Comparison of ENCODE assay signal across 32 cellular contexts in genomic region chr11:1691027-1691877, GRCh38. TPM values are rescaled to one million over a fixed set of nuclear protein-coding genes. Genes with fewer than 3 reads are reported as not detected.
DNase-seq lines count a peak whose midpoint lies in the region; ATAC-seq, FAIRE-seq and TF ChIP-seq lines count a peak whose summit lies in the region.
"Had no signal": no experiment of that assay in that cellular context is flagged by ENCODE, and none has a peak within 500 bp of the region (broad histone marks: within the 10 kb centered on the region; RNA-seq: fewer than 3 reads in every experiment).

No MANE protein-coding gene starts in this region.

- H3K9me3 ChIP-seq in right lobe of liver: no peaks in the 10 kb centered on the region
- no peaks in the 10 kb centered on the region for H3K9me3 ChIP-seq in small intestine (ENCODE audit: control insufficient read depth, low read depth)
- H3K9me3 ChIP-seq: ovary, right atrium auricular region had no signal

- H3K27ac ChIP-seq in right lobe of liver (peak overlapping the region; percentile 78 to 90 (median 90)), small intestine (ENCODE audit: low read depth in 1 of 2, low read length in 1 of 2) (no peak overlapping the region)
- H3K27ac ChIP-seq: ovary, right atrium auricular region, RWPE1 had no signal

- H3K36me3 ChIP-seq in H7 (replicated peaks; ENCODE audit: control insufficient read depth, insufficient read depth, low read length) (no peaks in the 10 kb centered on the region), right lobe of liver (no peaks in the 10 kb centered on the region), small intestine (ENCODE audit: control insufficient read depth in 2 of 2, insufficient read depth in 2 of 2, low read length in 2 of 2) (no peaks in the 10 kb centered on the region)
- H3K36me3 ChIP-seq: ovary, right atrium auricular region had no signal

- H3K27me3 ChIP-seq in H7 (ENCODE audit: control insufficient read depth, insufficient read depth, low read length) (peaks cover 3% of the 10 kb centered on the region), right lobe of liver (no peaks in the 10 kb centered on the region), small intestine (ENCODE audit: control insufficient read depth in 2 of 2, insufficient read depth in 2 of 2, low read length in 2 of 2) (no peaks in the 10 kb centered on the region)
- H3K27me3 ChIP-seq: ovary, right atrium auricular region had no signal

- H3K4me3 ChIP-seq in H7 (ENCODE audit: insufficient read depth, low read depth, low read length): no peak overlapping the region
- peak overlapping the region in 2 of 3 donors; percentile 25 to 41 for H3K4me3 ChIP-seq in right lobe of liver
- H3K4me3 ChIP-seq in small intestine (ENCODE audit: low read depth in 1 of 2, low read length in 2 of 2): no peak overlapping the region
- H3K4me3 ChIP-seq: ovary, right atrium auricular region had no signal

- WGBS in right lobe of liver (ENCODE audit: insufficient coverage, low coverage, low lambda C conversion rate, missing lambda C conversion rate): 16% methylated on average over 11 of the region's 16 CpGs
- 7 to 53% (median 46%) methylated on average over 15 to 16 of the region's 16 CpGs for WGBS in small intestine, 3 donors

- peak; percentile 73 for TF ChIP-seq POLR2A in right lobe of liver (IDR thresholded peaks at IDR 0.05)

- H3K4me1 ChIP-seq in right lobe of liver: peaks cover 0 to 42% (median 18%) of the 10 kb centered on the region in 4 donors
- peaks cover 0 to 4% of the 10 kb centered on the region in 2 donors for H3K4me1 ChIP-seq in small intestine (ENCODE audit: control insufficient read depth in 2 of 2, insufficient read depth in 1 of 2, low read depth in 1 of 2, low read length in 1 of 2)

- peak in 1 of 4 donors; percentile 4 for TF ChIP-seq CTCF in right lobe of liver (IDR thresholded peaks at IDR 0.05)
- no peak for TF ChIP-seq CTCF in GM10266 (IDR thresholded peaks at IDR 0.05; ENCODE audit: control insufficient read depth, insufficient read depth, low read depth, missing control alignments)

- no peak for FAIRE-seq in small intestine (lab: Jason Lieb, UNC)
- FAIRE-seq: bronchial epithelial cell, endometrium, GM18507, keratinocyte had no signal

- intact Hi-C loops in right lobe of liver (cut with DNase I) (loop anchor here in 1 of 2 donors (5.0 kb wide), 1 partner anchor 39 kb away; no protein-coding TSS in a partner anchor), posterior cingulate gyrus (cut with DNase I) (loop anchor here (10.0 kb wide), 1 partner anchor 54 kb away; no protein-coding TSS in a partner anchor)

- peak; percentile 48 to 70 (median 57) for ATAC-seq in right lobe of liver
- no peak for ATAC-seq in activated CD4-positive, CD25-positive, alpha-beta regulatory T cell treated with anti-CD3 and anti-CD28 coated beads, Interleukin-2, amount 50 U/mL, for 24 hours
- ATAC-seq: stimulated activated naive CD8-positive, alpha-beta T cell treated with anti-CD3 and anti-CD28 coated beads, Interleukin-15, Interleukin-2, amounts not matched to agents 100 U/mL and 50 U/mL, for 24 hours had no signal

- DNase-seq in H7: peak; percentile 65
- DNase-seq in RPMI8226: peak; percentile 28
- peak; percentile 72 to 90 (median 87) for DNase-seq in right lobe of liver
- peak; percentile 48 for DNase-seq in small intestine
- DNase-seq in GM10266 (ENCODE audit: extremely low spot score): no peak
- no peak for DNase-seq in posterior cingulate gyrus
- DNase-seq: activated CD4-positive, alpha-beta T cell treated with anti-CD3 and anti-CD28 coated beads for 4 hours; activated naive CD4-positive, alpha-beta T cell; activated T-cell treated with anti-CD3 and anti-CD28 coated beads, Interleukin-2, amount 50 U/mL, for 48 hours; CD4-positive, CD25-positive, alpha-beta regulatory T cell; DMS 273 treated with DMSO at 0.1 percent for 48 hours; mammary epithelial cell; NCI-H1092; NCI-H187; NCI-H2171 treated with DMSO at 0.1 percent for 48 hours; NCI-H524 treated with DMSO at 0.1 percent for 48 hours; ovary; stimulated activated CD4-positive, alpha-beta T cell treated with anti-CD3 and anti-CD28 coated beads, Interleukin-12 subunit alpha, Interleukin-12 subunit beta, amount 100 ng/mL, for 4 hours; stimulated activated CD4-positive, alpha-beta T cell treated with anti-CD3 and anti-CD28 coated beads, Interleukin-4, amount 100 ng/mL, for 24 hours; stimulated activated naive CD8-positive, alpha-beta T cell treated with anti-CD3 and anti-CD28 coated beads, Interleukin-15, Interleukin-2, amounts not matched to agents 100 U/mL and 50 U/mL, for 24 hours; T-helper 2 cell had no signal

RNA-seq across cellular contexts. Expression of gene KRTAP5-6, which starts 5.7 kb away (rescaled TPM):
- total RNA-seq in H7 (2014; rRNA removed; shearing (Covaris generic)): not detected in 2 replicates
- total RNA-seq in right lobe of liver: 1 to 10 TPM in 3 of 6 experiments, under 1 TPM in 2, not detected in 1; 0.79 to 1.5 (median 1.2) TPM
- not detected for polyA plus RNA-seq in small intestine
- total RNA-seq: bronchial epithelial cell; CD4-positive, CD25-positive, alpha-beta regulatory T cell; G401; glomerular endothelial cell; H4; mammary epithelial cell; ovary; right atrium auricular region had no signal
- polyA plus RNA-seq: CD4-positive, CD25-positive, alpha-beta regulatory T cell; keratinocyte; mammary epithelial cell; ovary; thymus had no signal

RNA-seq across cellular contexts. Expression of gene IFITM10, which starts 59.1 kb away (rescaled TPM):
- total RNA-seq in H7 (2014; rRNA removed; shearing (Covaris generic)): 0.42 and 0.74 TPM in 2 replicates
- total RNA-seq in right lobe of liver: 10 to 100 TPM in 1 of 6 experiments, 1 to 10 TPM in 5; 1.3 to 11.4 (median 6.7) TPM
- under 1 TPM in 2 of 3 donors, not detected in 1; 0.43 to 0.54 TPM for polyA plus RNA-seq in small intestine
- total RNA-seq: G401, glomerular endothelial cell had no signal
- polyA plus RNA-seq: CD4-positive, CD25-positive, alpha-beta regulatory T cell had no signal

Comparison
In these comparisons a context has a peak if more than half of its experiments do, and no peak if none do; other contexts are left out.
1. DNase-seq: peak in H7 (single experiment), RPMI8226 (single experiment), right lobe of liver (3 of 3) and small intestine (single experiment); none in GM10266 (single experiment) and posterior cingulate gyrus (0 of 10).
2. H3K4me3 ChIP-seq: peak in right lobe of liver (2 of 3); none in H7 (single experiment) and small intestine (0 of 2).
3. ATAC-seq: peak in right lobe of liver (4 of 4); none in activated CD4-positive, CD25-positive, alpha-beta regulatory T cell treated with anti-CD3 and anti-CD28 coated beads, Interleukin-2, amount 50 U/mL, for 24 hours (0 of 2).
4. H3K27ac ChIP-seq: peak in right lobe of liver (3 of 3); none in small intestine (0 of 2).